ENCODE assay signal across 12 cellular contexts in the genomic region with DNA sequence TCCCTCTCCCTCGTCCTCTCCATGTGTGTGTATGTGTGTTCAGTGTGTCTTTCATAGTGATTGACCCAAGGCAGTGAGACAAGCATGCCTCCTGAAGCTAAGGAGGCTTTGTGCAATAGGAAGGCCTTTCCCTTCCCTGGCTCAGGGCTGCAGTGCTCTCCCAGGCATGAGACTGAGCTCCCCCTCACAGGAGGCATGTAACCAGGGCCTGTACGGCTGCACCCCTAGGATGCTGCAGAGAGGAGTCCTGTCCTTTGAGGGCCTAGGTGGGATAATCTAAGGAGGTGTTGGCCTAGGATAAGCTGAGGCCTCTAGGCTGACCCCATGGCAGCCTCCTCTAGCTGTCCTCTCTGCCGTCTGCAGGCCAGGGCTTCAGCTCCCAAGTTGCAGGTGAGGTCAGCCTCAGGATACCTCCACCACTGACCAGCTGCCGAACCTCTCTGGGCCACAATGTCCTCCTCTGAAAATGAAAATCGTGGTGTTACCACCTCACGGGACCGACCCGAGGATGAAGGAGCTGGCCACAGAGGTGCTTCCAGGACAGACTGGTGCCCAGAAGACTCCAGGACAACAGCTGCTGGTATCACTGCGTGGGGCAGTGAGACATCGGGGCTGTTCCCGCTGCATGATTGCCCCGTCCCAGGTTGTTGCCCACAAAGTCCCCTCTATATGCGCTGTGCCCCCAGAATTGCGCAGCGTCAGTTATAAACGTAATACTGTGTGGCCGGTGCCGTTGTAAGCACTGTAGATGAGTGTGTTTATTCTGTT.
"Had no signal": no experiment of that assay in that cellular context is flagged by ENCODE, and none has a peak within 500 bp of the region (broad histone marks: within the 10 kb centered on the region; RNA-seq: fewer than 3 reads in every experiment).

No MANE protein-coding gene starts in this region.

- H3K36me3 Mint-ChIP-seq: activated naive CD4-positive, alpha-beta T cell treated with anti-CD3 and anti-CD28 coated beads, Interleukin-2, amount 10 ng/mL, durations not matched to agents 7 days and 5 days; immature natural killer cell had no signal

- H3K4me3 Mint-ChIP-seq: activated CD8-positive, alpha-beta T cell treated with anti-CD3 and anti-CD28 coated beads, Interleukin-2, amount 10 ng/mL, durations not matched to agents 7 days and 5 days; activated naive CD4-positive, alpha-beta T cell treated with anti-CD3 and anti-CD28 coated beads, Interleukin-2, amount 10 ng/mL, durations not matched to agents 7 days and 5 days had no signal

- H3K4me3 ChIP-seq: adrenal gland, lung, skin epidermis, stomach, vagina had no signal

- H3K36me3 ChIP-seq: adrenal gland, stomach, vagina had no signal

- DNase-seq: adrenal gland, cortex of kidney, hypothalamus, immature natural killer cell, left cardiac atrium, midbrain, stomach had no signal

- H3K27me3 ChIP-seq: vagina had no signal

- H3K9me3 Mint-ChIP-seq: activated naive CD4-positive, alpha-beta T cell treated with anti-CD3 and anti-CD28 coated beads, Interleukin-2, amount 10 ng/mL, durations not matched to agents 7 days and 5 days had no signal

- H3K27ac Mint-ChIP-seq: activated CD8-positive, alpha-beta T cell treated with anti-CD3 and anti-CD28 coated beads, Interleukin-2, amount 10 ng/mL, durations not matched to agents 7 days and 5 days; activated naive CD4-positive, alpha-beta T cell treated with anti-CD3 and anti-CD28 coated beads, Interleukin-2, amount 10 ng/mL, durations not matched to agents 7 days and 5 days; immature natural killer cell had no signal
